1 cellular context compared by ENCODE assay signal in genomic region chr15:66312144-66312543, GRCh38.
TF ChIP-seq lines count a peak whose summit lies in the region.

No MANE protein-coding gene starts in this region.

TF ChIP-seq in HEK293, 187 proteins besides CTCF, POLR2A, EP300 and RAD21 (continued from another document):
- TF ChIP-seq ZNF211 (tag by site-specific recombination; IDR thresholded peaks at IDR 0.05; ENCODE audit: low read depth), result no peak
- TF ChIP-seq ZBTB20 (tag by site-specific recombination; IDR thresholded peaks at IDR 0.05), result no peak
- no peak for TF ChIP-seq IKZF3 (tag by site-specific recombination; IDR thresholded peaks at IDR 0.05)
- TF ChIP-seq ZNF530 (tag by site-specific recombination; IDR thresholded peaks at IDR 0.05; ENCODE audit: low read depth), result no peak
TF ChIP-seq in HEK293: peak in this region for 1.
